ENCODE assay signal across 17 cellular contexts in genomic region chr1:246051909-246052518, GRCh38.
DNase-seq lines count a peak whose midpoint lies in the region; ATAC-seq, FAIRE-seq and TF ChIP-seq lines count a peak whose summit lies in the region.
"Had no signal": no experiment of that assay in that cellular context is flagged by ENCODE, and none has a peak within 500 bp of the region (broad histone marks: within the 10 kb centered on the region; RNA-seq: fewer than 3 reads in every experiment).

No MANE protein-coding gene starts in this region.

- H3K27me3 Mint-ChIP-seq in T-helper 17 cell, result no peaks in the 10 kb centered on the region
- H3K27me3 Mint-ChIP-seq in mesothelial cell of epicardium (ENCODE audit: low read depth), result no peaks in the 10 kb centered on the region
- H3K27me3 Mint-ChIP-seq: CD4-positive, CD25-positive, alpha-beta regulatory T cell; CD8-positive, alpha-beta memory T cell had no signal

- no peaks in the 10 kb centered on the region for H3K9me3 ChIP-seq in T-helper 17 cell (ENCODE audit: control insufficient read depth, low read length, poor library complexity, severe bottlenecking)
- H3K9me3 ChIP-seq: BE2C, Caco-2, HAP-1 had no signal

- no peak for DNase-seq in T-helper 17 cell
- DNase-seq in fibroblast of mammary gland (ENCODE audit: low read depth), result peak; percentile 7
- no peak for DNase-seq in mesothelial cell of epicardium (ENCODE audit: low spot score in 2 of 2, unreplicated experiment in 2 of 2)
- DNase-seq in GM19239 (ENCODE audit: insufficient read length, low spot score), result no peak
- no peak for DNase-seq in left colon
- DNase-seq: ACHN; BE2C; Caco-2; CD4-positive, CD25-positive, alpha-beta regulatory T cell; CD8-positive, alpha-beta memory T cell; DMS153; DMS79; GDM1; GM23248 had no signal

- no peak for ATAC-seq in T-helper 17 cell
- no peak for ATAC-seq in HG02973 (IDR thresholded peaks at IDR 0.05; ENCODE audit: unreplicated experiment)
- ATAC-seq in left colon, result no peak

- TF ChIP-seq CTCF in fibroblast of mammary gland (conservative IDR thresholded peaks at IDR 0.05; ENCODE audit: control insufficient read depth, insufficient read depth, low read depth, low read length) (no peak), mesothelial cell of epicardium (IDR thresholded peaks at IDR 0.05; ENCODE audit: unreplicated experiment) (no peak)

- no peak for FAIRE-seq in GM19239 (lab: Jason Lieb, UNC)
- FAIRE-seq: A204.1 had no signal

- H3K4me3 ChIP-seq in fibroblast of mammary gland (ENCODE audit: control insufficient read depth, low read depth, low read length), result no peak overlapping the region
- H3K4me3 ChIP-seq: GM23248, HAP-1 had no signal

- intact Hi-C loops in left colon (cut with DNase I, micrococcal nuclease), result no loop called here

- peaks cover 3% of the 10 kb centered on the region for H3K4me1 Mint-ChIP-seq in T-helper 17 cell
- H3K4me1 Mint-ChIP-seq in mesothelial cell of epicardium, result peaks cover 8% of the 10 kb centered on the region
- H3K4me1 Mint-ChIP-seq: CD8-positive, alpha-beta memory T cell had no signal

- H3K36me3 Mint-ChIP-seq in T-helper 17 cell (ENCODE audit: low read depth) (peaks cover 2% of the 10 kb centered on the region), mesothelial cell of epicardium (peaks cover 4% of the 10 kb centered on the region)

- H3K27ac Mint-ChIP-seq in T-helper 17 cell (peak overlapping the region; percentile 14), mesothelial cell of epicardium (peak overlapping the region; percentile 62)
- H3K27ac Mint-ChIP-seq: CD4-positive, CD25-positive, alpha-beta regulatory T cell; CD8-positive, alpha-beta memory T cell had no signal

- H3K4me3 Mint-ChIP-seq in T-helper 17 cell, result no peak overlapping the region
- no peak overlapping the region for H3K4me3 Mint-ChIP-seq in mesothelial cell of epicardium
- H3K4me3 Mint-ChIP-seq: CD4-positive, CD25-positive, alpha-beta regulatory T cell; CD8-positive, alpha-beta memory T cell had no signal

- peaks cover 9% of the 10 kb centered on the region for H3K9me3 Mint-ChIP-seq in mesothelial cell of epicardium
